In genomic region chr11:1221848-1222311, GRCh38 we compare ENCODE assay signal across 1 cellular context.
TF ChIP-seq lines count a peak whose summit lies in the region.

No MANE protein-coding gene starts in this region.

TF ChIP-seq in HepG2, 621 proteins besides CTCF, POLR2A, EP300 and RAD21:
- TF ChIP-seq REST (IDR thresholded peaks at IDR 0.05; ENCODE audit: borderline replicate concordance in 1 of 2, low read depth in 1 of 2, low read length in 2 of 2) = no peak
- no peak for TF ChIP-seq ZBTB42 (CRISPR knock-in tag; IDR thresholded peaks at IDR 0.05)
- peak; percentile 45; the same call in 1 of the 2 replicates for TF ChIP-seq ZNF770 (CRISPR knock-in tag; IDR thresholded peaks at IDR 0.05)
